ENCODE assay signal across 8 cellular contexts in genomic region chr1:2229921-2230700, GRCh38. TPM values are rescaled to one million over a fixed set of nuclear protein-coding genes. Genes with fewer than 3 reads are reported as not detected.
A peak's percentile ranks its signal among the peaks of the same experiment; 100 is the strongest.
DNase-seq lines count a peak whose midpoint lies in the region; FAIRE-seq lines count a peak whose summit lies in the region.

No MANE protein-coding gene starts in this region.

- H3K27ac ChIP-seq in ectodermal cell (ENCODE audit: insufficient read depth, low read depth, low read length, poor library complexity, severe bottlenecking): no peak overlapping the region

- WGBS in ectodermal cell, 2 experiments: 11 to 18% methylated on average over 32 of the region's 32 CpGs

- FAIRE-seq in urothelium cell line (lab: Jason Lieb, UNC): no peak

- H3K4me1 ChIP-seq in ectodermal cell (ENCODE audit: control insufficient read depth, insufficient read depth, low read length): peaks cover 42% of the 10 kb centered on the region

- peak; percentile 58 for DNase-seq in EL
- peak; percentile 53 for DNase-seq in RPMI7951 (ENCODE audit: low read depth)
- peak; percentile 62 for DNase-seq in midbrain (lab: John Stamatoyannopoulos, UW)
- no peak for DNase-seq in kidney glomerular epithelial cell (lab: John Stamatoyannopoulos, UW)
- DNase-seq in 8988T: no peak
- DNase-seq in urothelium cell line (ENCODE audit: low spot score): no peak
- DNase-seq in activated gamma-delta T cell (lab: John Stamatoyannopoulos, UW): no peak

- no peaks in the 10 kb centered on the region for H3K9me3 ChIP-seq in ectodermal cell (ENCODE audit: control insufficient read depth, low read length)

- peaks cover 12% of the 10 kb centered on the region for H3K27me3 ChIP-seq in ectodermal cell (ENCODE audit: control insufficient read depth, insufficient read depth, low read length, poor library complexity, severe bottlenecking)

- peak overlapping the region; percentile 69 for H3K4me3 ChIP-seq in ectodermal cell (ENCODE audit: insufficient read depth, low read depth, low read length)

- H3K36me3 ChIP-seq in ectodermal cell (ENCODE audit: control insufficient read depth, insufficient read depth, low read length): no peaks in the 10 kb centered on the region

RNA-seq across cellular contexts. Expression of gene SKI, which starts 2.0 kb away (rescaled TPM):
- 3.5 and 7.7 TPM in 2 replicates for total RNA-seq in RPMI7951 (2014; rRNA removed; shearing (Covaris generic))
- polyA plus RNA-seq in ectodermal cell (2013, experiment 1 of 4): 43.0 TPM
- 48.2 TPM for polyA plus RNA-seq in ectodermal cell (2013, experiment 2 of 4)
- 31.6 TPM for polyA plus RNA-seq in ectodermal cell (2013, experiment 3 of 4)
- 32.5 TPM for polyA plus RNA-seq in ectodermal cell (2013, experiment 4 of 4)

RNA-seq across cellular contexts. Expression of gene FAAP20, which starts 35.5 kb away (rescaled TPM):
- 30.3 and 38.3 TPM in 2 replicates for total RNA-seq in RPMI7951 (2014; rRNA removed; shearing (Covaris generic))
- polyA plus RNA-seq in ectodermal cell (2013, experiment 1 of 4): 98.8 TPM
- polyA plus RNA-seq in ectodermal cell (2013, experiment 2 of 4): 98.2 TPM
- 98.2 TPM for polyA plus RNA-seq in ectodermal cell (2013, experiment 3 of 4)
- polyA plus RNA-seq in ectodermal cell (2013, experiment 4 of 4): 102 TPM

Comparison
In these comparisons a context has a peak if more than half of its experiments do, and no peak if none do; other contexts are left out.
1. DNase-seq: peak in EL (single experiment), RPMI7951 (single experiment) and midbrain (single experiment); none in kidney glomerular epithelial cell (single experiment), 8988T (single experiment), urothelium cell line (single experiment) and activated gamma-delta T cell (single experiment).